In the genomic region with DNA sequence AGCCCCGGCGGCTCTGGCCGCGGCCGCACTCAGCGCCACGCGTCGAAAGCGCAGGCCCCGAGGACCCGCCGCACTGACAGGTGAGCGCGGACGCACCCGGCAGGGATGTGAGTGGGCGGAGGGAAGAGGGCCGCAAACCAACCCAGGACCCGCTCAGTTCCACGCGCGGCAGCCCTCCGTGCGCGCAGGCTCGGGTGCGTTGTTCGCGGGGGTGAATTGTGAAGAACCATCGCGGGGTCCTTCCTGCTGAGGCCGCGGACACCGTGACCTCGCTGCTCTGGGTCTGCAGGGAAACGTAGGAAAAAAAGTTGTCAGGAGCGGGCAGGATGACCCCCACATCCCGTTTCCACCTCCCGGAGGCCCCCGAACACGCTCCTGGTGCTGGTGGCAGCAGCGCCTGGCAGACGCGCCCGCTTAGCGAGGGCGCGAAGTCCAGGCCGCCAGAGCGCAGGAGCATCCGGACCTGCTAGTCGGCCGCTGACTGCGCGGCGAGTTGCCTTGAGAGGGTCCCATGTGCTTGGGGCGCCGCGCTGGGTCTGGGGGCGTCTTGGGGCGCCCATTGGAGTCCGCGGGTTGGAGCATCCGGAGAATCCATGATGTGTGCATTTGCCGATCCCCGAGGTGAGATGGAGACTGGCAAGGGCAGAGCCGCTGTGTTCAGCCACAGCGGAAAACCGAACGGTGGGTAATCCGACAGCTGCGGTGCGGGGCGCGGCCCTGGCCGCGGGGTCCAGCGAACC, we compare ENCODE assay signal across 8 cellular contexts. TPM values are rescaled to one million over a fixed set of nuclear protein-coding genes. Genes with fewer than 3 reads are reported as not detected.
A peak's percentile ranks its signal among the peaks of the same experiment; 100 is the strongest.
DNase-seq lines count a peak whose midpoint lies in the region; TF ChIP-seq lines count a peak whose summit lies in the region.

No MANE protein-coding gene starts in this region.

- no peak overlapping the region for H3K4me3 ChIP-seq in GM06990 (replicated peaks; ENCODE audit: low read depth, low read length)
- H3K4me3 ChIP-seq in skeletal muscle cell (ENCODE audit: low read depth, low read length): peak overlapping the region; percentile 80

- H3K36me3 ChIP-seq in GM06990 (ENCODE audit: control insufficient read depth, insufficient read depth, low read length): no peaks in the 10 kb centered on the region

- peak; percentile 19 for DNase-seq in GM06990 (ENCODE audit: extremely low read depth, insufficient read length)
- peak; percentile 41 for DNase-seq in T1000 (lab: John Stamatoyannopoulos, UW)
- peak; percentile 51 for DNase-seq in glomerular visceral epithelial cell (ENCODE audit: extremely low spot score)
- no peak for DNase-seq in skeletal muscle cell (ENCODE audit: low read depth)
- DNase-seq in erythroblast (lab: John Stamatoyannopoulos, UW): no peak
- DNase-seq in NCI-H1930 (lab: John Stamatoyannopoulos, UW): no peak
- DNase-seq in mucosa of gallbladder (ENCODE audit: low spot score): no peak
- no peak for DNase-seq in stimulated activated CD4-positive, alpha-beta T cell treated with anti-CD3 and anti-CD28 coated beads, Interleukin-1b, Interleukin-23, amount 100 ng/mL, for 48 hours

- TF ChIP-seq POLR2A in erythroblast (IDR thresholded peaks at IDR 0.05; ENCODE audit: low read length): no peak

- no peak for TF ChIP-seq CTCF in GM06990 (IDR thresholded peaks at IDR 0.05; ENCODE audit: insufficient read depth, low read length, poor library complexity, severe bottlenecking)

- no peaks in the 10 kb centered on the region; the same call in 1 of the 2 replicates for H3K27me3 ChIP-seq in GM06990 (replicated peaks; ENCODE audit: control insufficient read depth, insufficient read depth, low read length)

RNA-seq across cellular contexts. Expression of gene GREM1, which starts 0.4 kb away (rescaled TPM):
- total RNA-seq in mucosa of gallbladder: 293 TPM

Comparison
In these comparisons a context has a peak if more than half of its experiments do, and no peak if none do; other contexts are left out.
1. DNase-seq: peak in GM06990 (single experiment), T1000 (single experiment) and glomerular visceral epithelial cell (single experiment); none in skeletal muscle cell (single experiment), erythroblast (0 of 2), NCI-H1930 (0 of 2), mucosa of gallbladder (single experiment) and stimulated activated CD4-positive, alpha-beta T cell treated with anti-CD3 and anti-CD28 coated beads, Interleukin-1b, Interleukin-23, amount 100 ng/mL, for 48 hours (single experiment).